Comparison of ENCODE assay signal across 16 cellular contexts in genomic region chr9:89357331-89358197, GRCh38. TPM values are rescaled to one million over a fixed set of nuclear protein-coding genes. Genes with fewer than 3 reads are reported as not detected.
DNase-seq lines count a peak whose midpoint lies in the region; ATAC-seq and TF ChIP-seq lines count a peak whose summit lies in the region.
"Had no signal": no experiment of that assay in that cellular context is flagged by ENCODE, and none has a peak within 500 bp of the region (broad histone marks: within the 10 kb centered on the region; RNA-seq: fewer than 3 reads in every experiment).

No MANE protein-coding gene starts in this region.

- no peak overlapping the region for H3K4me3 ChIP-seq in CD8-positive, alpha-beta T cell (ENCODE audit: low read depth, low read length)
- no peak overlapping the region for H3K4me3 ChIP-seq in sigmoid colon
- H3K4me3 ChIP-seq: BLaER1 had no signal

- intact Hi-C loops in CD14-positive monocyte (cut with micrococcal nuclease) = no loop called here
- intact Hi-C loops in CD8-positive, alpha-beta T cell (cut with DNase I, micrococcal nuclease) = loop anchor here in 1 of 2 experiments (5.0 kb wide), 1 partner anchor 35 kb away; no protein-coding TSS in a partner anchor
- intact Hi-C loops in sigmoid colon (cut with DNase I) = no loop called here

- no peaks in the 10 kb centered on the region for H3K9me3 Mint-ChIP-seq in CD14-positive monocyte
- H3K9me3 Mint-ChIP-seq in CD8-positive, alpha-beta T cell = no peaks in the 10 kb centered on the region
- no peaks in the 10 kb centered on the region for H3K9me3 Mint-ChIP-seq in activated naive CD8-positive, alpha-beta T cell treated with anti-CD3 and anti-CD28 coated beads, Interleukin-2, amount 50 U/mL, for 24 hours
- no peaks in the 10 kb centered on the region for H3K9me3 Mint-ChIP-seq in naive thymus-derived CD8-positive, alpha-beta T cell
- H3K9me3 Mint-ChIP-seq: activated B cell treated with CpG ODN at 0.5 μM for 24 hours, mesothelial cell of epicardium had no signal

- DNase-seq in CD14-positive monocyte (ENCODE audit: low spot score) = no peak
- no peak for DNase-seq in CD8-positive, alpha-beta T cell
- DNase-seq in activated naive CD8-positive, alpha-beta T cell treated with anti-CD3 and anti-CD28 coated beads, Interleukin-2, amount 50 U/mL, for 24 hours = no peak
- DNase-seq in naive thymus-derived CD8-positive, alpha-beta T cell = no peak
- DNase-seq in sigmoid colon = no peak
- no peak for DNase-seq in stimulated activated naive CD4-positive, alpha-beta T cell (lab: John Stamatoyannopoulos, UW)
- DNase-seq: activated B cell treated with CpG ODN at 0.5 μM for 24 hours; activated effector memory CD4-positive, alpha-beta T cell treated with Interleukin-2 at 50 U/mL for 16 hours; foreskin melanocyte; NCI-H345; stimulated activated CD4-positive, alpha-beta T cell treated with anti-CD3 and anti-CD28 coated beads, Interleukin-2, amount 100 ng/mL, for 24 hours had no signal

- no peaks in the 10 kb centered on the region for H3K27me3 Mint-ChIP-seq in CD14-positive monocyte (ENCODE audit: low read depth in 3 of 3)
- H3K27me3 Mint-ChIP-seq in CD8-positive, alpha-beta T cell (ENCODE audit: low read depth) = no peaks in the 10 kb centered on the region
- no peaks in the 10 kb centered on the region for H3K27me3 Mint-ChIP-seq in activated naive CD8-positive, alpha-beta T cell treated with anti-CD3 and anti-CD28 coated beads, Interleukin-2, amount 50 U/mL, for 24 hours
- no peaks in the 10 kb centered on the region for H3K27me3 Mint-ChIP-seq in naive thymus-derived CD8-positive, alpha-beta T cell
- H3K27me3 Mint-ChIP-seq: activated B cell treated with CpG ODN at 0.5 μM for 24 hours had no signal

- no peak overlapping the region for H3K27ac ChIP-seq in CD8-positive, alpha-beta T cell (ENCODE audit: low read depth, low read length)
- no peak overlapping the region for H3K27ac ChIP-seq in sigmoid colon
- H3K27ac ChIP-seq: BLaER1 had no signal

- H3K27me3 ChIP-seq in CD8-positive, alpha-beta T cell (ENCODE audit: insufficient read depth, low read length) = no peaks in the 10 kb centered on the region
- no peaks in the 10 kb centered on the region for H3K27me3 ChIP-seq in sigmoid colon
- H3K27me3 ChIP-seq: BLaER1 had no signal

- no peak for TF ChIP-seq POLR2A in sigmoid colon (IDR thresholded peaks at IDR 0.05)

- H3K4me3 Mint-ChIP-seq in CD14-positive monocyte = no peak overlapping the region
- no peak overlapping the region for H3K4me3 Mint-ChIP-seq in CD8-positive, alpha-beta T cell
- no peak overlapping the region for H3K4me3 Mint-ChIP-seq in activated naive CD8-positive, alpha-beta T cell treated with anti-CD3 and anti-CD28 coated beads, Interleukin-2, amount 50 U/mL, for 24 hours
- H3K4me3 Mint-ChIP-seq in naive thymus-derived CD8-positive, alpha-beta T cell = peak overlapping the region in 1 of 10 donors; percentile 10
- H3K4me3 Mint-ChIP-seq: activated B cell treated with CpG ODN at 0.5 μM for 24 hours, mesothelial cell of epicardium had no signal

- TF ChIP-seq CTCF in CD14-positive monocyte (IDR thresholded peaks at IDR 0.05) = no peak
- TF ChIP-seq CTCF in CD8-positive, alpha-beta T cell (IDR thresholded peaks at IDR 0.05) = no peak
- TF ChIP-seq CTCF in sigmoid colon (IDR thresholded peaks at IDR 0.05) = no peak

- H3K4me1 ChIP-seq in CD8-positive, alpha-beta T cell (ENCODE audit: insufficient read depth, low read length) = no peaks in the 10 kb centered on the region
- H3K4me1 ChIP-seq in sigmoid colon = peaks cover 0 to 8% (median 0%) of the 10 kb centered on the region in 4 donors
- H3K4me1 ChIP-seq: BLaER1 had no signal

- H3K36me3 ChIP-seq in CD8-positive, alpha-beta T cell (ENCODE audit: insufficient read depth, low read length) = peaks cover 93% of the 10 kb centered on the region
- H3K36me3 ChIP-seq in sigmoid colon = peaks cover 38 to 100% (median 61%) of the 10 kb centered on the region in 4 donors

- H3K27ac Mint-ChIP-seq in CD14-positive monocyte = peak overlapping the region in 5 of 7 donors; percentile 15 to 77 (median 40)
- H3K27ac Mint-ChIP-seq in CD8-positive, alpha-beta T cell = peak overlapping the region; percentile 52
- peak overlapping the region; percentile 70 for H3K27ac Mint-ChIP-seq in activated naive CD8-positive, alpha-beta T cell treated with anti-CD3 and anti-CD28 coated beads, Interleukin-2, amount 50 U/mL, for 24 hours
- peak overlapping the region; percentile 11 to 90 (median 64) for H3K27ac Mint-ChIP-seq in naive thymus-derived CD8-positive, alpha-beta T cell
- H3K27ac Mint-ChIP-seq: activated B cell treated with CpG ODN at 0.5 μM for 24 hours, mesothelial cell of epicardium had no signal

- POLR2A ChIA-PET in CD8-positive, alpha-beta T cell (lab: Charles Lee) = no interaction called here
- POLR2A ChIA-PET in naive thymus-derived CD8-positive, alpha-beta T cell (lab: Charles Lee) = no interaction called here

- no peak for ATAC-seq in CD8-positive, alpha-beta T cell
- ATAC-seq in activated naive CD8-positive, alpha-beta T cell treated with anti-CD3 and anti-CD28 coated beads, Interleukin-2, amount 50 U/mL, for 24 hours = no peak
- no peak for ATAC-seq in naive thymus-derived CD8-positive, alpha-beta T cell
- ATAC-seq in GM18498 (IDR thresholded peaks at IDR 0.05; ENCODE audit: unreplicated experiment) = no peak
- ATAC-seq in HG03432 (IDR thresholded peaks at IDR 0.05; ENCODE audit: unreplicated experiment) = no peak
- ATAC-seq: Panc1 had no signal

- 92 to 96% methylated on average over 8 of the region's 8 CpGs for WGBS in sigmoid colon, 2 donors

- TF ChIP-seq EP300 in sigmoid colon (IDR thresholded peaks at IDR 0.05) = no peak

- peaks cover 13% of the 10 kb centered on the region for H3K4me1 Mint-ChIP-seq in CD14-positive monocyte
- peaks cover 4% of the 10 kb centered on the region for H3K4me1 Mint-ChIP-seq in CD8-positive, alpha-beta T cell (ENCODE audit: low read depth)
- H3K4me1 Mint-ChIP-seq in activated naive CD8-positive, alpha-beta T cell treated with anti-CD3 and anti-CD28 coated beads, Interleukin-2, amount 50 U/mL, for 24 hours = peaks cover 10% of the 10 kb centered on the region
- H3K4me1 Mint-ChIP-seq in naive thymus-derived CD8-positive, alpha-beta T cell = peaks cover 8 to 29% (median 13%) of the 10 kb centered on the region in 4 donors

- no peaks in the 10 kb centered on the region for H3K9me3 ChIP-seq in CD8-positive, alpha-beta T cell (ENCODE audit: low read length)
- no peaks in the 10 kb centered on the region for H3K9me3 ChIP-seq in sigmoid colon
- H3K9me3 ChIP-seq: BLaER1 had no signal

- peaks cover 96 to 99% of the 10 kb centered on the region in 2 donors for H3K36me3 Mint-ChIP-seq in CD14-positive monocyte
- H3K36me3 Mint-ChIP-seq in CD8-positive, alpha-beta T cell = peaks cover 95% of the 10 kb centered on the region
- peaks cover 59% of the 10 kb centered on the region for H3K36me3 Mint-ChIP-seq in activated naive CD8-positive, alpha-beta T cell treated with anti-CD3 and anti-CD28 coated beads, Interleukin-2, amount 50 U/mL, for 24 hours (ENCODE audit: low read depth)
- H3K36me3 Mint-ChIP-seq in naive thymus-derived CD8-positive, alpha-beta T cell = peaks cover 0 to 98% (median 22%) of the 10 kb centered on the region in 3 donors

- CTCF ChIA-PET in CD8-positive, alpha-beta T cell (lab: Charles Lee) = interaction anchor here (1.7 to 3.1 kb wide), 3 partner anchors 10 to 192 kb away, joined by 4 to 8 read pairs (median 7); no protein-coding TSS in a partner anchor

RNA-seq across cellular contexts. Expression of gene SECISBP2, which starts 39.3 kb away (rescaled TPM):
- 1 to 10 TPM; 8.6 to 9.8 TPM for polyA plus RNA-seq in CD14-positive monocyte
- total RNA-seq in CD8-positive, alpha-beta T cell = 10 to 100 TPM; 90.2 to 92.1 TPM
- total RNA-seq in naive thymus-derived CD8-positive, alpha-beta T cell = 100 to 1,000 TPM; 105 to 112 TPM
- 10 to 100 TPM; 19.6 to 27.9 (median 21.2) TPM for polyA plus RNA-seq in naive thymus-derived CD8-positive, alpha-beta T cell
- total RNA-seq in sigmoid colon = 10 to 100 TPM; 35.0 to 41.8 (median 39.0) TPM
- polyA plus RNA-seq in sigmoid colon = 10 to 100 TPM; 21.0 to 34.3 (median 33.5) TPM

RNA-seq across cellular contexts. Expression of gene CKS2, which starts 46.6 kb away (rescaled TPM):
- 10 to 100 TPM; 12.3 to 14.5 TPM for polyA plus RNA-seq in CD14-positive monocyte
- total RNA-seq in CD8-positive, alpha-beta T cell = 1 to 10 TPM; 8.4 to 9.3 TPM
- total RNA-seq in naive thymus-derived CD8-positive, alpha-beta T cell = 1 to 10 TPM; 4.8 to 5.3 TPM
- 10 to 100 TPM in 1 of 3 donors, 1 to 10 TPM in 2; 7.0 to 13.6 (median 7.8) TPM for polyA plus RNA-seq in naive thymus-derived CD8-positive, alpha-beta T cell
- total RNA-seq in sigmoid colon = 10 to 100 TPM in 2 of 4 donors, 1 to 10 TPM in 2; 4.7 to 18.9 (median 13.5) TPM
- 100 to 1,000 TPM in 2 of 3 donors, 10 to 100 TPM in 1; 48.6 to 151 (median 129) TPM for polyA plus RNA-seq in sigmoid colon
